In genomic region chr17:17667231-17667630, GRCh38 we compare ENCODE assay signal across 19 cellular contexts.
"Had no signal": no experiment of that assay in that cellular context is flagged by ENCODE, and none has a peak within 500 bp of the region (broad histone marks: within the 10 kb centered on the region; RNA-seq: fewer than 3 reads in every experiment).

No MANE protein-coding gene starts in this region.

- H3K36me3 Mint-ChIP-seq: activated naive CD4-positive, alpha-beta T cell treated with anti-CD3 and anti-CD28 coated beads, Interleukin-2, amount 50 U/mL, for 24 hours had no signal

- ATAC-seq: activated CD4-positive, alpha-beta T cell treated with anti-CD3 and anti-CD28 coated beads for 36 hours; activated T-cell treated with anti-CD3 and anti-CD28 coated beads, Interleukin-2, amount 50 U/mL, for 72 hours; body of pancreas had no signal

- H3K4me1 ChIP-seq: body of pancreas had no signal

- H3K4me3 ChIP-seq: body of pancreas had no signal

- H3K4me3 Mint-ChIP-seq: activated CD4-positive, alpha-beta memory T cell treated with anti-CD3 and anti-CD28 coated beads, Interleukin-2, amount 10 ng/mL, durations not matched to agents 7 days and 5 days; activated CD4-positive, alpha-beta T cell treated with anti-CD3 and anti-CD28 coated beads for 36 hours; activated naive CD4-positive, alpha-beta T cell treated with anti-CD3 and anti-CD28 coated beads, Interleukin-2, amount 50 U/mL, for 24 hours; activated T-cell treated with anti-CD3 and anti-CD28 coated beads, Interleukin-2, amount 50 U/mL, for 72 hours; central memory CD8-positive, alpha-beta T cell had no signal

- H3K27me3 Mint-ChIP-seq: activated CD4-positive, alpha-beta T cell treated with anti-CD3 and anti-CD28 coated beads for 36 hours; activated naive CD4-positive, alpha-beta T cell treated with anti-CD3 and anti-CD28 coated beads, Interleukin-2, amount 50 U/mL, for 24 hours; central memory CD8-positive, alpha-beta T cell had no signal

- H3K9me3 Mint-ChIP-seq: activated CD4-positive, alpha-beta memory T cell treated with anti-CD3 and anti-CD28 coated beads, Interleukin-2, amount 10 ng/mL, durations not matched to agents 7 days and 5 days; activated naive CD4-positive, alpha-beta T cell treated with anti-CD3 and anti-CD28 coated beads, Interleukin-2, amount 50 U/mL, for 24 hours; activated T-cell treated with anti-CD3 and anti-CD28 coated beads, Interleukin-2, amount 50 U/mL, for 72 hours; activated T-helper 2 cell treated with anti-CD3 and anti-CD28 coated beads, Interferon-gamma antibody, Interleukin-2, Interleukin-4, amounts not matched to agents 10 μg/mL and 5 μg/mL and 100 μg/mL, durations not matched to agents 14 hours and 24 hours and 36 hours; central memory CD8-positive, alpha-beta T cell had no signal

- H3K27ac Mint-ChIP-seq: activated CD4-positive, alpha-beta memory T cell treated with anti-CD3 and anti-CD28 coated beads, Interleukin-2, amount 10 ng/mL, durations not matched to agents 7 days and 5 days; activated CD4-positive, alpha-beta T cell treated with anti-CD3 and anti-CD28 coated beads for 36 hours; activated naive CD4-positive, alpha-beta T cell treated with anti-CD3 and anti-CD28 coated beads, Interleukin-2, amount 50 U/mL, for 24 hours; activated T-cell treated with anti-CD3 and anti-CD28 coated beads, Interleukin-2, amount 50 U/mL, for 72 hours; activated T-helper 2 cell treated with anti-CD3 and anti-CD28 coated beads, Interferon-gamma antibody, Interleukin-2, Interleukin-4, amounts not matched to agents 10 μg/mL and 5 μg/mL and 100 μg/mL, durations not matched to agents 14 hours and 24 hours and 36 hours had no signal

- H3K27me3 ChIP-seq: body of pancreas had no signal

- DNase-seq: activated CD4-positive, alpha-beta memory T cell treated with anti-CD3 and anti-CD28 coated beads, Interleukin-2, amount 10 ng/mL, durations not matched to agents 7 days and 5 days; activated CD4-positive, alpha-beta T cell treated with anti-CD3 and anti-CD28 coated beads for 36 hours; activated CD4-positive, alpha-beta T cell treated with anti-CD3 and anti-CD28 coated beads, Interleukin-2, amount 50 U/mL, for 1 hour; activated CD8-positive, alpha-beta memory T cell treated with anti-CD3 and anti-CD28 coated beads, Interleukin-2, amount 50 U/mL, for 4 hours; activated gamma-delta T cell treated with Interleukin-2 at 50 U/mL for 16 hours; activated T-cell treated with anti-CD3 and anti-CD28 coated beads, Interleukin-2, amount 50 U/mL, for 72 hours; aorta; body of pancreas; Karpas-422; NCI-H1105 treated with DMSO at 0.1 percent for 48 hours; NCI-H1436 treated with DMSO at 0.1 percent for 48 hours; NCI-H187; NCI-H2081; SIG-M5; T-helper 2 cell had no signal

- H3K9me3 ChIP-seq: body of pancreas had no signal

- H3K27ac ChIP-seq: body of pancreas, VCaP had no signal
